20 cellular contexts compared by ENCODE assay signal in the genomic region with DNA sequence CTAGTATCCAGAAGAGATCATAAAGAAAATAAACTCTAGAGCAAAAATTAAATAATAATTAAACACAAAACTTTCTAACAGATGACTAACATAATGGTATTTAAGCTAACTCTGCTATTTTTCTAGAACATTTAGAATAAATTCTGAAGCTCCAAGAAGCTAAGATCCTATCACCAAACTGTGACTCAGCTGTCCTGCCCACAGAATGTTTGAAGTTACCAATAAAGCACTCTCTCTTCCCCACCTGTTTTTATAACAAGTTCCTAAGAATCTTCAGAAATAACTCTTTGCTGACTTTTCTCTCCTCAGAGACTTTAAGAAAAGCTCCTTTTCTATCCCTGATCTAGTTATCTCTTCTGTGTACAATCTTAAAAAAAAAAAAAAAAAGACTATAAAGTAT. TPM values are rescaled to one million over a fixed set of nuclear protein-coding genes. Genes with fewer than 3 reads are reported as not detected.
"Had no signal": no experiment of that assay in that cellular context is flagged by ENCODE, and none has a peak within 500 bp of the region (broad histone marks: within the 10 kb centered on the region; RNA-seq: fewer than 3 reads in every experiment).

No MANE protein-coding gene starts in this region.

- H3K36me3 Mint-ChIP-seq: stimulated activated memory B cell treated with anti-CD40 and anti-IgM and Interleukin-4, amounts not matched to agents 10 μg/mL and 1 μg/mL and 100 μg/mL, for 72 hours had no signal

- H3K27me3 ChIP-seq: testis, vagina had no signal

- H3K27ac ChIP-seq: coronary artery, dorsolateral prefrontal cortex, pancreas, testis, tibial nerve, upper lobe of right lung, vagina had no signal

- DNase-seq: dorsolateral prefrontal cortex; effector CD8-positive, alpha-beta T cell; foreskin melanocyte; hippocampal formation; mammary epithelial cell; naive thymus-derived CD8-positive, alpha-beta T cell; pancreas; right cardiac atrium; stimulated activated CD4-positive, alpha-beta T cell treated with anti-CD3 and anti-CD28 coated beads, Interleukin-4, amount 100 ng/mL, for 24 hours; testis; upper lobe of right lung had no signal

- H3K4me1 ChIP-seq: pancreas had no signal

- H3K4me3 ChIP-seq: coronary artery, dorsolateral prefrontal cortex, pancreas, smooth muscle cell, testis, tibial nerve, upper lobe of right lung, vagina had no signal

- H3K27ac Mint-ChIP-seq: naive thymus-derived CD8-positive, alpha-beta T cell; progenitor cell of endocrine pancreas; stimulated activated memory B cell treated with anti-CD40 and anti-IgM and Interleukin-4, amounts not matched to agents 10 μg/mL and 1 μg/mL and 100 μg/mL, for 72 hours; stimulated activated naive CD8-positive, alpha-beta T cell treated with anti-CD3 and anti-CD28 coated beads, Interleukin-15, Interleukin-2, amounts not matched to agents 100 ng/mL and 50 ng/mL, for 24 hours had no signal

- ATAC-seq: left lobe of liver; naive thymus-derived CD8-positive, alpha-beta T cell; pancreas; right cardiac atrium; stimulated activated memory B cell treated with anti-CD40 and anti-IgM and Interleukin-4, amounts not matched to agents 10 μg/mL and 1 μg/mL and 100 μg/mL, for 72 hours; upper lobe of right lung had no signal

- H3K4me3 Mint-ChIP-seq: naive thymus-derived CD8-positive, alpha-beta T cell; neural crest cell; stimulated activated memory B cell treated with anti-CD40 and anti-IgM and Interleukin-4, amounts not matched to agents 10 μg/mL and 1 μg/mL and 100 μg/mL, for 72 hours; stimulated activated naive CD8-positive, alpha-beta T cell treated with anti-CD3 and anti-CD28 coated beads, Interleukin-15, Interleukin-2, amounts not matched to agents 100 ng/mL and 50 ng/mL, for 24 hours had no signal

- H3K4me2 ChIP-seq: smooth muscle cell had no signal

- H3K9me3 Mint-ChIP-seq: neural crest cell; stimulated activated memory B cell treated with anti-CD40 and anti-IgM and Interleukin-4, amounts not matched to agents 10 μg/mL and 1 μg/mL and 100 μg/mL, for 72 hours; stimulated activated naive CD8-positive, alpha-beta T cell treated with anti-CD3 and anti-CD28 coated beads, Interleukin-15, Interleukin-2, amounts not matched to agents 100 ng/mL and 50 ng/mL, for 24 hours had no signal

- H3K36me3 ChIP-seq: pancreas, tibial nerve, upper lobe of right lung, vagina had no signal

- H3K9me3 ChIP-seq: pancreas, testis, tibial nerve, upper lobe of right lung, vagina had no signal

RNA-seq across cellular contexts. Expression of gene EFNA5, which starts 6.0 kb away (rescaled TPM):
- total RNA-seq: naive thymus-derived CD8-positive, alpha-beta T cell had no signal
